38 cellular contexts compared by ENCODE assay signal in genomic region chr6:71168233-71168765, GRCh38.
"Had no signal": no experiment of that assay in that cellular context is flagged by ENCODE, and none has a peak within 500 bp of the region (broad histone marks: within the 10 kb centered on the region; RNA-seq: fewer than 3 reads in every experiment).

No MANE protein-coding gene starts in this region.

- H3K36me3 Mint-ChIP-seq: activated CD4-positive, alpha-beta memory T cell treated with anti-CD3 and anti-CD28 coated beads for 36 hours; activated naive CD4-positive, alpha-beta T cell treated with anti-CD3 and anti-CD28 coated beads, Interleukin-2, amount 50 U/mL, for 72 hours had no signal

- H3K27ac Mint-ChIP-seq: activated B cell treated with CpG ODN at 0.5 μM for 24 hours; activated CD4-positive, alpha-beta memory T cell treated with anti-CD3 and anti-CD28 coated beads for 36 hours; activated naive CD4-positive, alpha-beta T cell treated with anti-CD3 and anti-CD28 coated beads for 36 hours; activated naive CD4-positive, alpha-beta T cell treated with anti-CD3 and anti-CD28 coated beads, Interleukin-2, amount 50 U/mL, for 72 hours; activated T-helper 1 cell treated with anti-CD3 and anti-CD28 coated beads, Interleukin-12 subunit alpha, Interleukin-12 subunit beta, Interleukin-2, Interleukin-4 antibody, amounts not matched to agents 30 ng/mL and 10 ng/mL and 1 ng/mL, durations not matched to agents 14 hours and 24 hours and 36 hours had no signal

- H3K9me3 ChIP-seq: adrenal gland had no signal

- H3K27me3 ChIP-seq: adrenal gland had no signal

- H3K4me2 ChIP-seq: PC-9 had no signal

- H3K9me3 Mint-ChIP-seq: activated B cell treated with CpG ODN at 0.5 μM for 24 hours; activated CD4-positive, alpha-beta memory T cell treated with anti-CD3 and anti-CD28 coated beads for 36 hours; activated naive CD4-positive, alpha-beta T cell treated with anti-CD3 and anti-CD28 coated beads for 36 hours; activated naive CD4-positive, alpha-beta T cell treated with anti-CD3 and anti-CD28 coated beads, Interleukin-2, amount 50 U/mL, for 72 hours; activated T-cell treated with anti-CD3 and anti-CD28 coated beads, Interleukin-2, amount 50 U/mL, for 4 hours; activated T-helper 1 cell treated with anti-CD3 and anti-CD28 coated beads, Interleukin-12 subunit alpha, Interleukin-12 subunit beta, Interleukin-2, Interleukin-4 antibody, amounts not matched to agents 30 ng/mL and 10 ng/mL and 1 ng/mL, durations not matched to agents 14 hours and 24 hours and 36 hours had no signal

- H3K4me1 ChIP-seq: adrenal gland had no signal

- FAIRE-seq: RCC 7860 had no signal

- H3K4me3 Mint-ChIP-seq: activated B cell treated with CpG ODN at 0.5 μM for 24 hours; activated CD4-positive, alpha-beta memory T cell treated with anti-CD3 and anti-CD28 coated beads for 36 hours; activated naive CD4-positive, alpha-beta T cell treated with anti-CD3 and anti-CD28 coated beads for 36 hours; activated T-cell treated with anti-CD3 and anti-CD28 coated beads, Interleukin-2, amount 50 U/mL, for 4 hours; activated T-helper 1 cell treated with anti-CD3 and anti-CD28 coated beads, Interleukin-12 subunit alpha, Interleukin-12 subunit beta, Interleukin-2, Interleukin-4 antibody, amounts not matched to agents 30 ng/mL and 10 ng/mL and 1 ng/mL, durations not matched to agents 14 hours and 24 hours and 36 hours had no signal

- H3K4me1 Mint-ChIP-seq: activated B cell treated with CpG ODN at 0.5 μM for 24 hours had no signal

- H3K27ac ChIP-seq: adrenal gland, PC-9, RWPE1, VCaP had no signal

- DNase-seq: activated B cell treated with CpG ODN at 0.5 μM for 24 hours; activated CD4-positive, alpha-beta memory T cell treated with anti-CD3 and anti-CD28 coated beads for 36 hours; activated CD4-positive, alpha-beta T cell treated with anti-CD3 and anti-CD28 coated beads for 4 hours; activated CD4-positive, alpha-beta T cell treated with anti-CD3 and anti-CD28 coated beads, Interleukin-2, amount 50 U/mL, for 1 hour; activated CD4-positive, CD25-positive, alpha-beta regulatory T cell treated with anti-CD3 and anti-CD28 coated beads, Interleukin-2, amount 50 U/mL, for 72 hours; activated CD8-positive, alpha-beta memory T cell treated with anti-CD3 and anti-CD28 coated beads, Interleukin-2, amount 50 U/mL, for 4 hours; activated gamma-delta T cell treated with Interleukin-2 at 50 U/mL for 16 hours; activated naive CD4-positive, alpha-beta T cell treated with anti-CD3 and anti-CD28 coated beads for 36 hours; activated T-cell treated with anti-CD3 and anti-CD28 coated beads for 4 hours; activated T-cell treated with anti-CD3 and anti-CD28 coated beads, Interleukin-2, amount 50 U/mL, for 4 hours; adrenal gland; anterior cingulate cortex; Kasumi-1; KG1; MM.1S; MV-4-11; NCI-H1092 treated with DMSO at 0.1 percent for 48 hours; NCI-H1417; NCI-H146; NCI-H187; NCI-H2029 treated with DMSO at 0.1 percent for 48 hours; NCI-H2107; NCI-H2171; NCI-H510A; NCI-H526; NCI-H748 treated with DMSO at 0.1 percent for 48 hours; NK-92 treated with Interleukin-12 subunit alpha and Interleukin-12 subunit beta, amount 100 ng/mL, for 24 hours; PC-9; SW 1271; T-helper 1 cell; T-helper 2 cell; T-helper 9 cell had no signal

- H3K36me3 ChIP-seq: adrenal gland had no signal

- ATAC-seq: activated naive CD4-positive, alpha-beta T cell treated with anti-CD3 and anti-CD28 coated beads, Interleukin-2, amount 50 U/mL, for 72 hours; activated T-cell treated with anti-CD3 and anti-CD28 coated beads, Interleukin-2, amount 50 U/mL, for 4 hours; Right ventricle myocardium inferior had no signal

- H2AFZ ChIP-seq: PC-9 had no signal

- H3K4me3 ChIP-seq: adrenal gland, PC-9 had no signal
